Comparison of ENCODE assay signal across 9 cellular contexts in genomic region chr1:113002297-113002696, GRCh38.
"Had no signal": no experiment of that assay in that cellular context is flagged by ENCODE, and none has a peak within 500 bp of the region (broad histone marks: within the 10 kb centered on the region; RNA-seq: fewer than 3 reads in every experiment).

No MANE protein-coding gene starts in this region.

- H3K4me2 ChIP-seq: GM23338 had no signal

- FAIRE-seq: H1, H54, HepG2 had no signal

- H3K27me3 Mint-ChIP-seq: IgD-negative memory B cell had no signal

- ATAC-seq: GM23338, HepG2 had no signal

- H3K4me3 ChIP-seq: GM23338 had no signal

- H3K27ac Mint-ChIP-seq: GM23338, H9 had no signal

- H2AFZ ChIP-seq: GM23338 had no signal

- H3K4me3 Mint-ChIP-seq: GM23338, H9, IgD-negative memory B cell had no signal

- H3K4me1 Mint-ChIP-seq: GM23338, IgD-negative memory B cell had no signal

- H3K27ac ChIP-seq: HL-60 had no signal

- DNase-seq: H9, HCEC 1CT, KG1 had no signal

- H3K9me3 Mint-ChIP-seq: GM23338, IgD-negative memory B cell had no signal
